ENCODE assay signal across 14 cellular contexts in the genomic region with DNA sequence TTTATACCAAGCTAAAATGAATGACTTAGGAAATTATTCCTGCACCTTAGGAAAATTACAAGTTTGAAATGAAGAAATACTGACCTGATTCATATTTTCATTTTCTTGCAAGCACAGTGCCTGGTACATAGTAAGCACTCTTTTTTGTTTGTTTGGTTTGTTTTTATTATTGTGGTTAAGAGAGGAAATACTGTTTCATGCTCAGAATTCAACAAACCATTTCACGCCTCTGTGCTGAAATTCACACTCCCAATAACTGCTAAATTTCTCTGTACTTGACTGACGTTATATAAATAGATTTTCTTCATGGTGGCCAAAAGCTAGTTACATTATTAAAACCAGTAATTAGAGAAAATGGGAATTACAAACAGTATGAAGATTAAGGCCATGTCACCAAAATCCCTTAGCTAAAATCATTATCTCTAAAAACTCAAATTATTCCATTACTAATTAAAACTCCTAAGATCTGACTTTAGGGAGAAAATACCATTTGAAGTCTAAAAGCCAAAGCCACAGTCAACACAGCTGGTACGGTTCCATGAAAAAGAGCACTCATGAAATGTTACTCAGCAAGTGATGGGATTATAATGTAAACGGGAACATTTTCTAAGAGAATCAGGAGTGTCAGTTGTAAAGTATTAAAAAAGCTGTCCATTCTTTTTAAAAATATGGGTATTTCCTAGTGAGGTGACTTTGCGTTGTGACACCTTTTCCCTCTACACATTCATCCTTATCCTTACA.
DNase-seq lines count a peak whose midpoint lies in the region; ATAC-seq and TF ChIP-seq lines count a peak whose summit lies in the region.
"Had no signal": no experiment of that assay in that cellular context is flagged by ENCODE, and none has a peak within 500 bp of the region (broad histone marks: within the 10 kb centered on the region; RNA-seq: fewer than 3 reads in every experiment).

No MANE protein-coding gene starts in this region.

- H3K9me3 ChIP-seq in MG63: peaks cover 23% of the 10 kb centered on the region
- no peaks in the 10 kb centered on the region for H3K9me3 ChIP-seq in effector memory CD4-positive, alpha-beta T cell (ENCODE audit: control insufficient read depth, low read length)

- no peaks in the 10 kb centered on the region for H3K4me1 ChIP-seq in effector memory CD4-positive, alpha-beta T cell (ENCODE audit: control insufficient read depth, insufficient read depth, low read length, poor library complexity, severe bottlenecking)

- H3K4me3 ChIP-seq in choroid plexus epithelial cell (ENCODE audit: low read depth, low read length) (no peak overlapping the region), MG63 (no peak overlapping the region)
- H3K4me3 ChIP-seq in effector memory CD4-positive, alpha-beta T cell (ENCODE audit: insufficient read depth, low read depth, low read length, poor library complexity, severe bottlenecking): no peak overlapping the region

- no peak overlapping the region for H3K27ac ChIP-seq in effector memory CD4-positive, alpha-beta T cell (ENCODE audit: insufficient read depth, low read length, poor library complexity, severe bottlenecking)

- TF ChIP-seq CTCF in choroid plexus epithelial cell (conservative IDR thresholded peaks at IDR 0.05; ENCODE audit: low read depth, low read length): no peak

- H3K27me3 ChIP-seq in MG63: no peaks in the 10 kb centered on the region
- H3K27me3 ChIP-seq in effector memory CD4-positive, alpha-beta T cell (replicated peaks; ENCODE audit: control insufficient read depth, insufficient read depth, low read length, poor library complexity, severe bottlenecking): no peaks in the 10 kb centered on the region

- H3K36me3 ChIP-seq in MG63: no peaks in the 10 kb centered on the region
- no peaks in the 10 kb centered on the region for H3K36me3 ChIP-seq in effector memory CD4-positive, alpha-beta T cell (ENCODE audit: control insufficient read depth, insufficient read depth, low read length)

- DNase-seq in choroid plexus epithelial cell (ENCODE audit: low read depth) (peak; percentile 42), MG63 (no peak), NCI-H1436 (lab: John Stamatoyannopoulos, UW) (no peak)
- no peak for DNase-seq in effector memory CD4-positive, alpha-beta T cell
- no peak for DNase-seq in NK-92 treated with Interleukin-12 subunit alpha and Interleukin-12 subunit beta, amount 100 ng/mL, for 24 hours (lab: John Stamatoyannopoulos, UW)
- DNase-seq: activated CD4-positive, alpha-beta T cell treated with anti-CD3 and anti-CD28 coated beads for 36 hours; CD4-positive, alpha-beta memory T cell; hippocampal formation; mammary epithelial cell; NCI-H146; posterior cingulate gyrus had no signal

- ATAC-seq in GM18517 (IDR thresholded peaks at IDR 0.05; ENCODE audit: unreplicated experiment): peak; percentile 45
- ATAC-seq in GM21515 (IDR thresholded peaks at IDR 0.05; ENCODE audit: unreplicated experiment): peak; percentile 52
- peak; percentile 2 for ATAC-seq in HG03135 (IDR thresholded peaks at IDR 0.05; ENCODE audit: unreplicated experiment)
- ATAC-seq: activated CD4-positive, alpha-beta T cell treated with anti-CD3 and anti-CD28 coated beads for 36 hours had no signal

Comparison
In these comparisons a context has a peak if more than half of its experiments do, and no peak if none do; other contexts are left out.
1. ATAC-seq: peak in every context shown above with its lines; median percentile 52 in GM21515; 45 in GM18517; 2 in HG03135.